19 cellular contexts compared by ENCODE assay signal in the genomic region with DNA sequence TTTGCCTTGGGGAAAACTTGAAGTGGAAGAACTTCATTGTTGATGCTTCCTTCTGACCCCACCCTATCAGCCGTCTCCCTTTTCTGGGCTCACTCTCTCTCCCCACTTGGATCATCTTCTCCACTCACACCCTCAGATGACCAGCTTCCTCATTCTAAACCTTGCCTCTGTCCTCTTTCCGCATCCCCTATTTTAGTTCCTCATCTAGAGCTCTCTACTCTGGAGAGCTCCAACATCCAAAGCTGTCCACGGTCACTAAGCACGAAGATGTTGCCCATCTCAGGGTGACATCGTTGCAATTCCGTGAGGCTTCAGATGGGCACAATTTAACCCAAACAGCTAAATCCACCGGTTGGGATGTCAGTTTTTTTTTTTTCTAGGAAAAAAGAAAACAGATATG.
"Had no signal": no experiment of that assay in that cellular context is flagged by ENCODE, and none has a peak within 500 bp of the region (broad histone marks: within the 10 kb centered on the region; RNA-seq: fewer than 3 reads in every experiment).

No MANE protein-coding gene starts in this region.

- H3K27ac Mint-ChIP-seq: activated CD8-positive, alpha-beta T cell treated with anti-CD3 and anti-CD28 coated beads for 36 hours; activated naive CD8-positive, alpha-beta T cell; activated T-cell treated with anti-CD3 and anti-CD28 coated beads, Interleukin-2, amount 50 U/mL, for 72 hours; neural progenitor cell; stimulated activated naive CD8-positive, alpha-beta T cell treated with anti-CD3 and anti-CD28 coated beads, Interleukin-15, amount 100 ng/mL, for 72 hours; WTC11 had no signal

- H3K36me3 Mint-ChIP-seq: activated naive CD8-positive, alpha-beta T cell; neural progenitor cell; WTC11 had no signal

- H3K27ac ChIP-seq: body of pancreas, colonic mucosa, neural progenitor cell, upper lobe of left lung had no signal

- H3K4me1 Mint-ChIP-seq: stimulated activated naive CD8-positive, alpha-beta T cell treated with anti-CD3 and anti-CD28 coated beads, Interleukin-15, amount 100 ng/mL, for 72 hours had no signal

- H3K4me3 Mint-ChIP-seq: activated CD8-positive, alpha-beta T cell treated with anti-CD3 and anti-CD28 coated beads for 36 hours; activated naive CD8-positive, alpha-beta T cell; activated T-cell treated with anti-CD3 and anti-CD28 coated beads, Interleukin-2, amount 50 U/mL, for 72 hours; neural progenitor cell; stimulated activated naive CD8-positive, alpha-beta T cell treated with anti-CD3 and anti-CD28 coated beads, Interleukin-15, amount 100 ng/mL, for 72 hours; WTC11 had no signal

- H3K27me3 ChIP-seq: body of pancreas, colonic mucosa, neural progenitor cell, upper lobe of left lung had no signal

- H3K36me3 ChIP-seq: colonic mucosa, neural progenitor cell, upper lobe of left lung had no signal

- H3K4me3 ChIP-seq: body of pancreas, colonic mucosa, neural progenitor cell, upper lobe of left lung had no signal

- H3K9me3 ChIP-seq: body of pancreas, colonic mucosa, upper lobe of left lung had no signal

- H3K9me3 Mint-ChIP-seq: activated CD8-positive, alpha-beta T cell treated with anti-CD3 and anti-CD28 coated beads for 36 hours; activated T-cell treated with anti-CD3 and anti-CD28 coated beads, Interleukin-2, amount 50 U/mL, for 72 hours; neural progenitor cell had no signal

- DNase-seq: activated CD4-positive, alpha-beta T cell treated with anti-CD3 and anti-CD28 coated beads for 4 hours; activated CD8-positive, alpha-beta T cell treated with anti-CD3 and anti-CD28 coated beads for 36 hours; activated gamma-delta T cell treated with Interleukin-2 at 50 U/mL for 16 hours; activated T-cell treated with anti-CD3 and anti-CD28 coated beads, Interleukin-2, amount 50 U/mL, for 72 hours; amniotic stem cell; body of pancreas; central memory CD4-positive, alpha-beta T cell; colonic mucosa; left colon; midbrain; stimulated activated CD4-positive, alpha-beta T cell treated with anti-CD3 and anti-CD28 coated beads, Interleukin-1b, Interleukin-23, amount 100 ng/mL, for 48 hours; stimulated activated naive CD8-positive, alpha-beta T cell treated with anti-CD3 and anti-CD28 coated beads, Interleukin-15, amount 100 ng/mL, for 72 hours; T1000; upper lobe of left lung had no signal

- ATAC-seq: activated CD8-positive, alpha-beta T cell treated with anti-CD3 and anti-CD28 coated beads for 36 hours; activated T-cell treated with anti-CD3 and anti-CD28 coated beads, Interleukin-2, amount 50 U/mL, for 72 hours; body of pancreas; esophagus mucosa; left colon; sciatic nerve; stimulated activated naive CD8-positive, alpha-beta T cell treated with anti-CD3 and anti-CD28 coated beads, Interleukin-15, amount 100 ng/mL, for 72 hours; WTC11 had no signal

- H3K4me1 ChIP-seq: body of pancreas, colonic mucosa, upper lobe of left lung had no signal
